ENCODE assay signal across 9 cellular contexts in genomic region chr3:129975332-129976090, GRCh38. TPM values are rescaled to one million over a fixed set of nuclear protein-coding genes. Genes with fewer than 3 reads are reported as not detected.
DNase-seq lines count a peak whose midpoint lies in the region; FAIRE-seq and TF ChIP-seq lines count a peak whose summit lies in the region.
"Had no signal": no experiment of that assay in that cellular context is flagged by ENCODE, and none has a peak within 500 bp of the region (broad histone marks: within the 10 kb centered on the region; RNA-seq: fewer than 3 reads in every experiment).

No MANE protein-coding gene starts in this region.

- POLR2A ChIA-PET in endothelial cell of umbilical vein (lab: Charles Lee): no interaction called here

- no peaks in the 10 kb centered on the region for H3K79me2 ChIP-seq in endothelial cell of umbilical vein (ENCODE audit: control insufficient read depth, insufficient read depth, low read length)
- no peaks in the 10 kb centered on the region for H3K79me2 ChIP-seq in neural progenitor cell (ENCODE audit: low read depth)

- no peaks in the 10 kb centered on the region for H3K36me3 Mint-ChIP-seq in neural progenitor cell

- no peak overlapping the region for H3K27ac Mint-ChIP-seq in neural progenitor cell

- no peak for TF ChIP-seq CTCF in endothelial cell of umbilical vein (IDR thresholded peaks at IDR 0.05; ENCODE audit: extremely low read depth in 1 of 2, insufficient read depth in 1 of 2, low read depth in 1 of 2, low read length in 2 of 2)
- TF ChIP-seq CTCF in neural progenitor cell (IDR thresholded peaks at IDR 0.05): no peak

- dilution Hi-C loops in endothelial cell of umbilical vein (cut with MboI; ENCODE audit: extremely low pct_ligation_motif_present, low sequenced_read_pairs): no loop called here

- peak overlapping the region; percentile 80 for H3K4me3 Mint-ChIP-seq in neural progenitor cell

- intact Hi-C loops in endothelial cell of umbilical vein (cut with micrococcal nuclease): no loop called here

- H3F3A ChIP-seq in neural progenitor cell (ENCODE audit: low read depth): peaks cover 18% of the 10 kb centered on the region

- H3K4me1 Mint-ChIP-seq in neural progenitor cell: peaks cover 29% of the 10 kb centered on the region

- FAIRE-seq in endothelial cell of umbilical vein (lab: Jason Lieb, UNC): no peak

- peak; percentile 46 for DNase-seq in NOMO-1 treated with DMSO at 0.1 percent for 48 hours (lab: John Stamatoyannopoulos, UW; ENCODE audit: unreplicated experiment)
- no peak for DNase-seq in endothelial cell of umbilical vein (ENCODE audit: low read depth, low spot score)
- DNase-seq in neural progenitor cell (ENCODE audit: low spot score): peak; percentile 38
- DNase-seq in RPMI8226: no peak
- no peak for DNase-seq in central memory CD4-positive, alpha-beta T cell
- no peak for DNase-seq in NCI-H446 (lab: John Stamatoyannopoulos, UW)
- no peak for DNase-seq in activated effector memory CD4-positive, alpha-beta T cell treated with Interleukin-2 at 50 U/mL for 16 hours
- DNase-seq: NCI-H2107 had no signal

- H3K27me3 ChIP-seq in BLaER1 treated with 17β-estradiol and CSF1 and Interleukin-3, amounts not matched to agents 10 nM and 100 nM: peaks cover 42 to 58% (median 53%) of the 10 kb centered on the region in 11 experiments
- H3K27me3 ChIP-seq in endothelial cell of umbilical vein (ENCODE audit: control insufficient read depth in 2 of 2, insufficient read depth in 2 of 2, low read length in 2 of 2) (peaks cover 52 to 53% of the 10 kb centered on the region in 2 experiments), neural progenitor cell (peaks cover 100% of the 10 kb centered on the region)

- H2AFZ ChIP-seq in endothelial cell of umbilical vein (ENCODE audit: low read depth, low read length): no peak overlapping the region
- H2AFZ ChIP-seq in neural progenitor cell (replicated peaks): peak overlapping the region; percentile 40

- H3K4me2 ChIP-seq in BLaER1 treated with 17β-estradiol and CSF1 and Interleukin-3, amounts not matched to agents 10 nM and 100 nM: peak overlapping the region; percentile 88 to 98 (median 94); a peak in 20 of 22 replicates
- H3K4me2 ChIP-seq in endothelial cell of umbilical vein (ENCODE audit: insufficient read depth, low read length) (no peak overlapping the region), neural progenitor cell (peak overlapping the region; percentile 91)

- no peaks in the 10 kb centered on the region for H3K9me1 ChIP-seq in endothelial cell of umbilical vein (replicated peaks; ENCODE audit: control insufficient read depth, extremely low read depth, insufficient read depth, low read length)

- no peaks in the 10 kb centered on the region for H3K9me3 ChIP-seq in BLaER1 treated with 17β-estradiol and CSF1 and Interleukin-3, amounts not matched to agents 10 nM and 100 nM (replicated peaks in 1 of 11)
- no peaks in the 10 kb centered on the region for H3K9me3 ChIP-seq in endothelial cell of umbilical vein (replicated peaks; ENCODE audit: control insufficient read depth, insufficient read depth, low read length)
- no peaks in the 10 kb centered on the region for H3K9me3 ChIP-seq in neural progenitor cell (ENCODE audit: low read depth)

- H3K9me3 Mint-ChIP-seq in neural progenitor cell: no peaks in the 10 kb centered on the region

- no peak for TF ChIP-seq POLR2A in endothelial cell of umbilical vein (IDR thresholded peaks at IDR 0.05; ENCODE audit: low read depth, low read length)

- H3K27me3 Mint-ChIP-seq in neural progenitor cell (ENCODE audit: insufficient read depth, low read depth): peaks cover 68% of the 10 kb centered on the region

- H4K20me1 ChIP-seq in BLaER1 treated with 17β-estradiol and CSF1 and Interleukin-3, amounts not matched to agents 10 nM and 100 nM: peaks cover 0 to 14% (median 0%) of the 10 kb centered on the region in 11 experiments; a peak in 8 of 22 replicates
- H4K20me1 ChIP-seq in endothelial cell of umbilical vein (replicated peaks; ENCODE audit: control insufficient read depth, extremely low read depth, insufficient read depth, low read length): no peaks in the 10 kb centered on the region
- peaks cover 22% of the 10 kb centered on the region for H4K20me1 ChIP-seq in neural progenitor cell (ENCODE audit: low read depth)

- H3K27ac ChIP-seq in BLaER1 treated with 17β-estradiol and CSF1 and Interleukin-3, amounts not matched to agents 10 nM and 100 nM: no peak overlapping the region
- H3K27ac ChIP-seq in endothelial cell of umbilical vein (ENCODE audit: insufficient read depth, low read depth, low read length) (no peak overlapping the region), neural progenitor cell (no peak overlapping the region)

- no peaks in the 10 kb centered on the region for H3K36me3 ChIP-seq in BLaER1 treated with 17β-estradiol and CSF1 and Interleukin-3, amounts not matched to agents 10 nM and 100 nM
- H3K36me3 ChIP-seq in endothelial cell of umbilical vein (ENCODE audit: control insufficient read depth in 2 of 2, extremely low read depth in 1 of 2, insufficient read depth in 2 of 2, low read length in 2 of 2) (no peaks in the 10 kb centered on the region), neural progenitor cell (no peaks in the 10 kb centered on the region)

- peaks cover 14 to 20% (median 17%) of the 10 kb centered on the region in 10 experiments; a peak in 19 of 20 replicates for H3K4me1 ChIP-seq in BLaER1 treated with 17β-estradiol and CSF1 and Interleukin-3, amounts not matched to agents 10 nM and 100 nM
- H3K4me1 ChIP-seq in endothelial cell of umbilical vein (ENCODE audit: control insufficient read depth, extremely low read depth, insufficient read depth, low read length) (no peaks in the 10 kb centered on the region), neural progenitor cell (peaks cover 13% of the 10 kb centered on the region)

- no TSS peak for BruUV-seq in endothelial cell of umbilical vein (replicated peaks; lab: Mats Ljungman, UMichigan)

- H3K9ac ChIP-seq in BLaER1 treated with 17β-estradiol and CSF1 and Interleukin-3, amounts not matched to agents 10 nM and 100 nM: no peak overlapping the region
- no peak overlapping the region for H3K9ac ChIP-seq in endothelial cell of umbilical vein (replicated peaks; ENCODE audit: extremely low read depth, insufficient read depth, low read length)
- no peak overlapping the region for H3K9ac ChIP-seq in neural progenitor cell

- CTCF ChIA-PET in endothelial cell of umbilical vein (lab: Charles Lee): interaction anchor here (1.0 to 1.6 kb wide), 2 partner anchors 19 to 33 kb away, joined by 4 to 6 read pairs; no protein-coding TSS in a partner anchor

- peak overlapping the region in 5 of 10 experiments; percentile 53 to 71 (median 63); a peak in 4 of 20 replicates for H3K4me3 ChIP-seq in BLaER1 treated with 17β-estradiol and CSF1 and Interleukin-3, amounts not matched to agents 10 nM and 100 nM
- no peak overlapping the region for H3K4me3 ChIP-seq in endothelial cell of umbilical vein (replicated peaks in 1 of 3; ENCODE audit: insufficient read depth in 1 of 3, low read depth in 1 of 3, low read length in 3 of 3)
- H3K4me3 ChIP-seq in neural progenitor cell: peak overlapping the region; percentile 52

TF ChIP-seq in endothelial cell of umbilical vein, 7 proteins besides CTCF, POLR2A, EP300 and RAD21:
- TF ChIP-seq EZH2 (IDR thresholded peaks at IDR 0.05; ENCODE audit: borderline replicate concordance, low read depth, low read length, severe bottlenecking) (peak; percentile 45), FOS (IDR thresholded peaks at IDR 0.05; ENCODE audit: borderline replicate concordance, insufficient read depth, low read length) (no peak)

RNA-seq across cellular contexts. Expression of gene TRH, which starts 1.0 kb away (rescaled TPM):
- total RNA-seq in endothelial cell of umbilical vein (not detected in 2 replicates), neural progenitor cell (ENCODE audit: low replicate concordance) (0.19 TPM in 1 of 2 replicates, not detected in the other)
- polyA plus RNA-seq in endothelial cell of umbilical vein: not detected in 2 replicates
- not detected in 2 replicates for polyA plus RNA-seq in endothelial cell of umbilical vein (2011; cell fraction: cytosol; rRNA removed)
- not detected in 2 replicates for polyA plus RNA-seq in endothelial cell of umbilical vein (2011; cell fraction: nucleus; rRNA removed)
- not detected in 2 replicates for polyA plus RNA-seq in endothelial cell of umbilical vein (2012)
- polyA minus RNA-seq in endothelial cell of umbilical vein: not detected in 2 replicates
- not detected for polyA minus RNA-seq in endothelial cell of umbilical vein (2011; cell fraction: cytosol; rRNA and poly(A)+ RNA removed)
- polyA minus RNA-seq in endothelial cell of umbilical vein (2011; cell fraction: nucleus; rRNA and poly(A)+ RNA removed): not detected in 2 replicates

Comparison
In these comparisons a context has a peak if more than half of its experiments do, and no peak if none do; other contexts are left out.
1. DNase-seq: peak in NOMO-1 treated with DMSO at 0.1 percent for 48 hours (single experiment) and neural progenitor cell (single experiment); none in endothelial cell of umbilical vein (single experiment), RPMI8226 (single experiment), central memory CD4-positive, alpha-beta T cell (single experiment), NCI-H446 (0 of 2) and activated effector memory CD4-positive, alpha-beta T cell treated with Interleukin-2 at 50 U/mL for 16 hours (single experiment).